In the genomic region with DNA sequence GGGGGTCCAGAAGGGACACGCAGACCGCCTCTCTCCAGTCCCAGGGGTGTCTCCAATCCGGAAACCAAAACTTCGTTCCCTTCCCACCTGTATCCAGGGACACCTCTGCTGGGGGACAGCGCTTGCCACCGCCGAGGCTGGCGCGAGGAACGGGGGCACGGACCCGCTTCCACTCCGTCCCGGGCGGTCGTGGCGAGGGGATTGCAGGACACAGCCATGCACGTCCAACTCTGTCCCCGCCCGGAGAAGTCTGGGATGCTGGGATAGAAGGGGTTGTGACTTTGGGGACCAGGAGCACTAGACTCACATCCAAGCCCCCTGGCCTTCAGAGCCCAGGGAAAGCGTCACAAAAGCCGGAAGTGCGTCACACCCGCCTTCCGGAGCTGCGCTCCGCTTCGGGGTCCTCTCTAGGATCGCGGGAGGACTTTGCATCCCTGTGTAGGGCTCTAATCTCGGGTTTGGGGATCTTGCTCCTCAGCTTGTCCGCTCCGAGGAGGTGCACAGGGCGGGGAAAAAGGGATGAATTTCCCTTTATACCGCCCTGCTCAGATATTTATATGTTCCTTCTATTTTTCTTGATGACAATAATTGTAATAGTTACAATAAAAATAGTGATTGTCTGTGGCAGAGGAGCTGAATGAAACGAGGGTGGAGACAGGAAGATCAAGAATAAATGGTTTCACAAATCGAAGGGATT, we compare ENCODE assay signal across 1 cellular context.
A peak's percentile ranks its signal among the peaks of the same experiment; 100 is the strongest.
TF ChIP-seq lines count a peak whose summit lies in the region.

Gene FAM200A (minus strand): TSS at position 348 of the 697 bp plus-strand sequence. CDS start 3,707 bp downstream, outside the sequence.

TF ChIP-seq in HepG2, 621 proteins besides CTCF, POLR2A, EP300 and RAD21 (continued from another document and continues in another):
- TF ChIP-seq ZHX2 (IDR thresholded peaks at IDR 0.05; ENCODE audit: low read depth) (peak; percentile 96), ZHX2 (CRISPR knock-in tag; IDR thresholded peaks at IDR 0.05; ENCODE audit: borderline replicate concordance) (no peak), ERF (CRISPR knock-in tag; IDR thresholded peaks at IDR 0.05) (peak; percentile 78; the same call in 1 of the 2 replicates), HOXA5 (CRISPR knock-in tag; IDR thresholded peaks at IDR 0.05) (0 out of 2 replicates have a peak, but pooled peaks have one; percentile 62), BHLHE40 (IDR thresholded peaks at IDR 0.05; ENCODE audit: low read length) (no peak), ZNF572 (CRISPR knock-in tag; IDR thresholded peaks at IDR 0.05) (no peak), HIC2 (CRISPR knock-in tag; IDR thresholded peaks at IDR 0.05; ENCODE audit: low read depth) (no peak; the same call in 1 of the 2 replicates), NONO (IDR thresholded peaks at IDR 0.05) (no peak), NONO (CRISPR knock-in tag; conservative IDR thresholded peaks at IDR 0.05) (peak; percentile 73), ZNF44 (CRISPR knock-in tag; IDR thresholded peaks at IDR 0.05) (peak; percentile 62; the same call in 1 of the 2 replicates), ZNF768 (CRISPR knock-in tag; IDR thresholded peaks at IDR 0.05) (peak; percentile 32; the same call in 1 of the 2 replicates), ZKSCAN8 (CRISPR knock-in tag; IDR thresholded peaks at IDR 0.05; ENCODE audit: borderline replicate concordance) (peak; percentile 48; the same call in 1 of the 2 replicates), ZNF512 (CRISPR knock-in tag; IDR thresholded peaks at IDR 0.05) (no peak), ZSCAN9 (CRISPR knock-in tag; IDR thresholded peaks at IDR 0.05; ENCODE audit: borderline replicate concordance) (peak; percentile 91; the same call in 1 of the 2 replicates), GATAD1 (CRISPR knock-in tag; IDR thresholded peaks at IDR 0.05) (peak; percentile 97), SOX5 (CRISPR knock-in tag; IDR thresholded peaks at IDR 0.05; ENCODE audit: borderline replicate concordance) (peak; percentile 53; the same call in 1 of the 2 replicates), ZNF501 (CRISPR knock-in tag; IDR thresholded peaks at IDR 0.05) (peak; percentile 75; the same call in 1 of the 2 replicates), HES4 (CRISPR knock-in tag; IDR thresholded peaks at IDR 0.05; ENCODE audit: borderline replicate concordance) (peak; percentile 43; the same call in 1 of the 2 replicates), CBFB (CRISPR knock-in tag; IDR thresholded peaks at IDR 0.05) (0 out of 2 replicates have a peak, but pooled peaks have one; percentile 30), SP140L (CRISPR knock-in tag; IDR thresholded peaks at IDR 0.05; ENCODE audit: borderline replicate concordance) (peak; percentile 57; the same call in 1 of the 2 replicates), ZNF674 (CRISPR knock-in tag; IDR thresholded peaks at IDR 0.05; ENCODE audit: low read depth) (no peak), ZNF746 (CRISPR knock-in tag; IDR thresholded peaks at IDR 0.05) (0 out of 2 replicates have a peak, but pooled peaks have one; percentile 22), RBFOX2 (IDR thresholded peaks at IDR 0.05; ENCODE audit: low read depth, low read length) (peak; percentile 64), ZC3H4 (CRISPR knock-in tag; IDR thresholded peaks at IDR 0.05; ENCODE audit: borderline replicate concordance) (peak; percentile 27; the same call in 1 of the 2 replicates), KLF11 (CRISPR knock-in tag; IDR thresholded peaks at IDR 0.05) (no peak), TARDBP (CRISPR knock-in tag; IDR thresholded peaks at IDR 0.05) (peak; percentile 82), MIXL1 (CRISPR knock-in tag; IDR thresholded peaks at IDR 0.05) (peak; percentile 57; the same call in 1 of the 2 replicates), HNF4A (CRISPR knock-in tag; IDR thresholded peaks at IDR 0.05) (peak; percentile 42; the same call in 1 of the 2 replicates), SMYD3 (CRISPR knock-in tag; IDR thresholded peaks at IDR 0.05) (0 out of 2 replicates have a peak, but pooled peaks have one; percentile 71), HOXA3 (CRISPR knock-in tag; IDR thresholded peaks at IDR 0.05) (peak; percentile 99), ZBTB21 (CRISPR knock-in tag; IDR thresholded peaks at IDR 0.05) (peak; percentile 100), TMF1 (CRISPR knock-in tag; IDR thresholded peaks at IDR 0.05; ENCODE audit: low read depth) (no peak), PHF8 (CRISPR knock-in tag; IDR thresholded peaks at IDR 0.05) (peak; percentile 80), RBAK (CRISPR knock-in tag; IDR thresholded peaks at IDR 0.05) (no peak), MED8 (CRISPR knock-in tag; IDR thresholded peaks at IDR 0.05; ENCODE audit: insufficient replicate concordance) (peak; percentile 11)
- TF ChIP-seq, protein P1, sequence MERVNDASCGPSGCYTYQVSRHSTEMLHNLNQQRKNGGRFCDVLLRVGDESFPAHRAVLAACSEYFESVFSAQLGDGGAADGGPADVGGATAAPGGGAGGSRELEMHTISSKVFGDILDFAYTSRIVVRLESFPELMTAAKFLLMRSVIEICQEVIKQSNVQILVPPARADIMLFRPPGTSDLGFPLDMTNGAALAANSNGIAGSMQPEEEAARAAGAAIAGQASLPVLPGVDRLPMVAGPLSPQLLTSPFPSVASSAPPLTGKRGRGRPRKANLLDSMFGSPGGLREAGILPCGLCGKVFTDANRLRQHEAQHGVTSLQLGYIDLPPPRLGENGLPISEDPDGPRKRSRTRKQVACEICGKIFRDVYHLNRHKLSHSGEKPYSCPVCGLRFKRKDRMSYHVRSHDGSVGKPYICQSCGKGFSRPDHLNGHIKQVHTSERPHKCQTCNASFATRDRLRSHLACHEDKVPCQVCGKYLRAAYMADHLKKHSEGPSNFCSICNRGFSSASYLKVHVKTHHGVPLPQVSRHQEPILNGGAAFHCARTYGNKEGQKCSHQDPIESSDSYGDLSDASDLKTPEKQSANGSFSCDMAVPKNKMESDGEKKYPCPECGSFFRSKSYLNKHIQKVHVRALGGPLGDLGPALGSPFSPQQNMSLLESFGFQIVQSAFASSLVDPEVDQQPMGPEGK (CRISPR knock-in tag; IDR thresholded peaks at IDR 0.05) = 0 out of 2 replicates have a peak, but pooled peaks have one; percentile 24
- TF ChIP-seq, protein P2, sequence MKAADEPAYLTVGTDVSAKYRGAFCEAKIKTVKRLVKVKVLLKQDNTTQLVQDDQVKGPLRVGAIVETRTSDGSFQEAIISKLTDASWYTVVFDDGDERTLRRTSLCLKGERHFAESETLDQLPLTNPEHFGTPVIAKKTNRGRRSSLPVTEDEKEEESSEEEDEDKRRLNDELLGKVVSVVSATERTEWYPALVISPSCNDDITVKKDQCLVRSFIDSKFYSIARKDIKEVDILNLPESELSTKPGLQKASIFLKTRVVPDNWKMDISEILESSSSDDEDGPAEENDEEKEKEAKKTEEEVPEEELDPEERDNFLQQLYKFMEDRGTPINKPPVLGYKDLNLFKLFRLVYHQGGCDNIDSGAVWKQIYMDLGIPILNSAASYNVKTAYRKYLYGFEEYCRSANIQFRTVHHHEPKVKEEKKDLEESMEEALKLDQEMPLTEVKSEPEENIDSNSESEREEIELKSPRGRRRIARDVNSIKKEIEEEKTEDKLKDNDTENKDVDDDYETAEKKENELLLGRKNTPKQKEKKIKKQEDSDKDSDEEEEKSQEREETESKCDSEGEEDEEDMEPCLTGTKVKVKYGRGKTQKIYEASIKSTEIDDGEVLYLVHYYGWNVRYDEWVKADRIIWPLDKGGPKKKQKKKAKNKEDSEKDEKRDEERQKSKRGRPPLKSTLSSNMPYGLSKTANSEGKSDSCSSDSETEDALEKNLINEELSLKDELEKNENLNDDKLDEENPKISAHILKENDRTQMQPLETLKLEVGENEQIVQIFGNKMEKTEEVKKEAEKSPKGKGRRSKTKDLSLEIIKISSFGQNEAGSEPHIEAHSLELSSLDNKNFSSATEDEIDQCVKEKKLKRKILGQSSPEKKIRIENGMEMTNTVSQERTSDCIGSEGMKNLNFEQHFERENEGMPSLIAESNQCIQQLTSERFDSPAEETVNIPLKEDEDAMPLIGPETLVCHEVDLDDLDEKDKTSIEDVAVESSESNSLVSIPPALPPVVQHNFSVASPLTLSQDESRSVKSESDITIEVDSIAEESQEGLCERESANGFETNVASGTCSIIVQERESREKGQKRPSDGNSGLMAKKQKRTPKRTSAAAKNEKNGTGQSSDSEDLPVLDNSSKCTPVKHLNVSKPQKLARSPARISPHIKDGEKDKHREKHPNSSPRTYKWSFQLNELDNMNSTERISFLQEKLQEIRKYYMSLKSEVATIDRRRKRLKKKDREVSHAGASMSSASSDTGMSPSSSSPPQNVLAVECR (CRISPR knock-in tag; IDR thresholded peaks at IDR 0.05; ENCODE audit: borderline replicate concordance) = peak; percentile 90
- TF ChIP-seq, protein P3, sequence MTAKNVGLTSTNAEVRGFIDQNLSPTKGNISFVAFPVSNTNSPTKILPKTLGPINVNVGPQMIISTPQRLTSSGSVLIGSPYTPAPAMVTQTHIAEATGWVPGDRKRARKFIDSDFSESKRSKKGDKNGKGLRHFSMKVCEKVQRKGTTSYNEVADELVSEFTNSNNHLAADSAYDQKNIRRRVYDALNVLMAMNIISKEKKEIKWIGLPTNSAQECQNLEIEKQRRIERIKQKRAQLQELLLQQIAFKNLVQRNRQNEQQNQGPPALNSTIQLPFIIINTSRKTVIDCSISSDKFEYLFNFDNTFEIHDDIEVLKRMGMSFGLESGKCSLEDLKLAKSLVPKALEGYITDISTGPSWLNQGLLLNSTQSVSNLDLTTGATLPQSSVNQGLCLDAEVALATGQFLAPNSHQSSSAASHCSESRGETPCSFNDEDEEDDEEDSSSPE (CRISPR knock-in tag; IDR thresholded peaks at IDR 0.05) = peak; percentile 41; the same call in 1 of the 2 replicates
- TF ChIP-seq, protein P4, sequence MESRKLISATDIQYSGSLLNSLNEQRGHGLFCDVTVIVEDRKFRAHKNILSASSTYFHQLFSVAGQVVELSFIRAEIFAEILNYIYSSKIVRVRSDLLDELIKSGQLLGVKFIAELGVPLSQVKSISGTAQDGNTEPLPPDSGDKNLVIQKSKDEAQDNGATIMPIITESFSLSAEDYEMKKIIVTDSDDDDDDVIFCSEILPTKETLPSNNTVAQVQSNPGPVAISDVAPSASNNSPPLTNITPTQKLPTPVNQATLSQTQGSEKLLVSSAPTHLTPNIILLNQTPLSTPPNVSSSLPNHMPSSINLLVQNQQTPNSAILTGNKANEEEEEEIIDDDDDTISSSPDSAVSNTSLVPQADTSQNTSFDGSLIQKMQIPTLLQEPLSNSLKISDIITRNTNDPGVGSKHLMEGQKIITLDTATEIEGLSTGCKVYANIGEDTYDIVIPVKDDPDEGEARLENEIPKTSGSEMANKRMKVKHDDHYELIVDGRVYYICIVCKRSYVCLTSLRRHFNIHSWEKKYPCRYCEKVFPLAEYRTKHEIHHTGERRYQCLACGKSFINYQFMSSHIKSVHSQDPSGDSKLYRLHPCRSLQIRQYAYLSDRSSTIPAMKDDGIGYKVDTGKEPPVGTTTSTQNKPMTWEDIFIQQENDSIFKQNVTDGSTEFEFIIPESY (CRISPR knock-in tag; IDR thresholded peaks at IDR 0.05) = peak; percentile 9; the same call in 1 of the 2 replicates
